Comparison of ENCODE assay signal across 8 cellular contexts in the genomic region with DNA sequence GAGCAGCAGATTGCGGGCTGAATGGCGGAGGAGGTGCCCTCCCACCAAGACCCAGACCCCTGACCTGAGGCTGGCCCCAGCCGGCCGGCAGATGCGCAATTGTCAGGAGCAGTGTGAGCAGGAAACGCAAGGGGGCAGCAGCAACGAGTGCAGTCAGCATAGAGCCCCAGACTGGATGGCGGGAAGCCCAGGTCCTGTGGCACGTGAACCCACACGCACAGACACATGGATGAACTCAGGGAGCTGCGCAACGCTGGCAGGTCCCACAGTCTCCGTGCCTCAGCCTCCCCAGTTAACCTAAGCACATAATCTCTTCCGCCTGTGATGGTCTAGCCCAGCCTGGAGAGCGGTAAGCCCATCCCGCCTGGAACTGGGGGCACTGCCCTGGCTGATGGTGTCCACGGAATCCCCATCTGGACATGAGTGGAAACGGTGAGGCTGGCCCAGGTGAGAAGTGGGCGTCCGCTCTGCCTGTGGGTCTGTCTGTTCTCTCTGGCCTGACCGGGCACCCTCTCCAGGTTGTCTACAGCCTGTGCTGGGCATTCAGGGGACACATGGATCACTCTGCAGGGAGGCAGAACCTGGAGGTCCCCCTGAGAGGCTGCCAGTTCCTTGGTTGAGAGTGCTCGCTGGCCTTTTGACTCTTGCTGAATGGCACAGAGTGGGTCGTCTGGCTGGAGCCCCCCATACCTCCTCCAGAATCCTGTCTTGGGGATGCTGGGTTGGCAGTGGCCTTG. TPM values are rescaled to one million over a fixed set of nuclear protein-coding genes. Genes with fewer than 3 reads are reported as not detected.
DNase-seq lines count a peak whose midpoint lies in the region; ATAC-seq lines count a peak whose summit lies in the region.

No MANE protein-coding gene starts in this region.

- no peaks in the 10 kb centered on the region for H3K9me3 Mint-ChIP-seq in stimulated activated naive CD8-positive, alpha-beta T cell treated with anti-CD3 and anti-CD28 coated beads, Interleukin-15, amount 100 ng/mL, for 72 hours

- H3K4me1 Mint-ChIP-seq in stimulated activated naive CD8-positive, alpha-beta T cell treated with anti-CD3 and anti-CD28 coated beads, Interleukin-15, amount 100 ng/mL, for 72 hours: peaks cover 18% of the 10 kb centered on the region

- H4K5ac ChIP-seq in mesendoderm (ENCODE audit: low read length): no peak overlapping the region

- no peak overlapping the region for H3K27ac ChIP-seq in mesendoderm (ENCODE audit: low read depth, low read length)

- no peaks in the 10 kb centered on the region for H3K79me1 ChIP-seq in mesendoderm (ENCODE audit: low read length)

- no peaks in the 10 kb centered on the region for H3K36me3 ChIP-seq in mesendoderm (ENCODE audit: control insufficient read depth, insufficient read depth, low read length)

- no peak overlapping the region for H3K56ac ChIP-seq in mesendoderm (ENCODE audit: low read length)

- H3K79me2 ChIP-seq in mesendoderm (ENCODE audit: control insufficient read depth, insufficient read depth, low read length): no peaks in the 10 kb centered on the region

- DNase-seq in NCI-H2081 (lab: John Stamatoyannopoulos, UW) (peak; percentile 14 to 24), NCI-H2081 treated with DMSO at 0.1 percent for 48 hours (lab: John Stamatoyannopoulos, UW) (no peak), NAMALWA (ENCODE audit: low spot score) (peak; percentile 79), mesendoderm (peak; percentile 75)
- peak; percentile 51 to 53 for DNase-seq in activated CD4-positive, alpha-beta T cell treated with anti-CD3 and anti-CD28 coated beads, Interleukin-2, amount 50 U/mL, for 4 hours
- DNase-seq in effector CD4-positive, alpha-beta T cell: peak; percentile 38
- peak in 1 of 2 donors; percentile 54 for DNase-seq in stimulated activated naive CD8-positive, alpha-beta T cell treated with anti-CD3 and anti-CD28 coated beads, Interleukin-15, amount 100 ng/mL, for 72 hours

- H3K23ac ChIP-seq in mesendoderm (ENCODE audit: low read length): no peak overlapping the region

- H3K9ac ChIP-seq in mesendoderm (ENCODE audit: low read length): no peak overlapping the region

- peak; percentile 75 for ATAC-seq in stimulated activated naive CD8-positive, alpha-beta T cell treated with anti-CD3 and anti-CD28 coated beads, Interleukin-15, amount 100 ng/mL, for 72 hours
- ATAC-seq in GM19324 (IDR thresholded peaks at IDR 0.05; ENCODE audit: low FRiP score, unreplicated experiment): no peak

- H3K4me1 ChIP-seq in mesendoderm (ENCODE audit: control insufficient read depth, low read depth, low read length): no peaks in the 10 kb centered on the region

- H4K8ac ChIP-seq in mesendoderm (ENCODE audit: low read depth, low read length): no peak overlapping the region

- no CpG with 5 or more reads among the region's 23 CpGs for WGBS in mesendoderm (ENCODE audit: extremely low coverage, insufficient coverage, low lambda C conversion rate)

- no peaks in the 10 kb centered on the region for H3K27me3 ChIP-seq in mesendoderm (ENCODE audit: insufficient read depth, low read length, poor library complexity)

- H3K4ac ChIP-seq in mesendoderm (ENCODE audit: low read depth, low read length): no peak overlapping the region

- H2BK120ac ChIP-seq in mesendoderm (ENCODE audit: low read depth, low read length): no peak overlapping the region

- no peak overlapping the region for H3K4me3 ChIP-seq in mesendoderm (ENCODE audit: low read length)

- H3K27me3 Mint-ChIP-seq in stimulated activated naive CD8-positive, alpha-beta T cell treated with anti-CD3 and anti-CD28 coated beads, Interleukin-15, amount 100 ng/mL, for 72 hours: no peaks in the 10 kb centered on the region

- no peak overlapping the region for H3K4me2 ChIP-seq in mesendoderm (ENCODE audit: low read length)

- no peak overlapping the region for H3K4me3 Mint-ChIP-seq in stimulated activated naive CD8-positive, alpha-beta T cell treated with anti-CD3 and anti-CD28 coated beads, Interleukin-15, amount 100 ng/mL, for 72 hours

- no peak overlapping the region for H2BK15ac ChIP-seq in mesendoderm (replicated peaks; ENCODE audit: low read depth)

- H2AK5ac ChIP-seq in mesendoderm (ENCODE audit: low read length): no peak overlapping the region

- no peak overlapping the region for H3K27ac Mint-ChIP-seq in stimulated activated naive CD8-positive, alpha-beta T cell treated with anti-CD3 and anti-CD28 coated beads, Interleukin-15, amount 100 ng/mL, for 72 hours

- H2BK5ac ChIP-seq in mesendoderm (ENCODE audit: low read length): no peak overlapping the region

- H3K18ac ChIP-seq in mesendoderm (ENCODE audit: low read length): no peak overlapping the region

RNA-seq across cellular contexts. Expression of gene TBX10, which starts 0.6 kb away (rescaled TPM):
- polyA plus RNA-seq in mesendoderm (2013, experiment 1 of 2): 0.04 TPM
- polyA plus RNA-seq in mesendoderm (2013, experiment 2 of 2): 0.03 TPM

RNA-seq across cellular contexts. Expression of gene ACY3, which starts 10.3 kb away (rescaled TPM):
- polyA plus RNA-seq in mesendoderm (2013, experiment 1 of 2): 0.08 TPM
- 0.13 TPM for polyA plus RNA-seq in mesendoderm (2013, experiment 2 of 2)

RNA-seq across cellular contexts. Expression of gene NUDT8, which starts 10.5 kb away (rescaled TPM):
- 4.2 TPM for polyA plus RNA-seq in mesendoderm (2013, experiment 1 of 2)
- 3.9 TPM for polyA plus RNA-seq in mesendoderm (2013, experiment 2 of 2)

RNA-seq across cellular contexts. Expression of gene NDUFV1, which starts 33.5 kb away (rescaled TPM):
- polyA plus RNA-seq in mesendoderm (2013, experiment 1 of 2): 58.8 TPM
- 56.6 TPM for polyA plus RNA-seq in mesendoderm (2013, experiment 2 of 2)

RNA-seq across cellular contexts. Expression of gene ALDH3B2, which starts 34.2 kb away (rescaled TPM):
- 0.11 TPM for polyA plus RNA-seq in mesendoderm (2013, experiment 1 of 2)
- 0.15 TPM for polyA plus RNA-seq in mesendoderm (2013, experiment 2 of 2)
